1 cellular context compared by ENCODE assay signal in the genomic region with DNA sequence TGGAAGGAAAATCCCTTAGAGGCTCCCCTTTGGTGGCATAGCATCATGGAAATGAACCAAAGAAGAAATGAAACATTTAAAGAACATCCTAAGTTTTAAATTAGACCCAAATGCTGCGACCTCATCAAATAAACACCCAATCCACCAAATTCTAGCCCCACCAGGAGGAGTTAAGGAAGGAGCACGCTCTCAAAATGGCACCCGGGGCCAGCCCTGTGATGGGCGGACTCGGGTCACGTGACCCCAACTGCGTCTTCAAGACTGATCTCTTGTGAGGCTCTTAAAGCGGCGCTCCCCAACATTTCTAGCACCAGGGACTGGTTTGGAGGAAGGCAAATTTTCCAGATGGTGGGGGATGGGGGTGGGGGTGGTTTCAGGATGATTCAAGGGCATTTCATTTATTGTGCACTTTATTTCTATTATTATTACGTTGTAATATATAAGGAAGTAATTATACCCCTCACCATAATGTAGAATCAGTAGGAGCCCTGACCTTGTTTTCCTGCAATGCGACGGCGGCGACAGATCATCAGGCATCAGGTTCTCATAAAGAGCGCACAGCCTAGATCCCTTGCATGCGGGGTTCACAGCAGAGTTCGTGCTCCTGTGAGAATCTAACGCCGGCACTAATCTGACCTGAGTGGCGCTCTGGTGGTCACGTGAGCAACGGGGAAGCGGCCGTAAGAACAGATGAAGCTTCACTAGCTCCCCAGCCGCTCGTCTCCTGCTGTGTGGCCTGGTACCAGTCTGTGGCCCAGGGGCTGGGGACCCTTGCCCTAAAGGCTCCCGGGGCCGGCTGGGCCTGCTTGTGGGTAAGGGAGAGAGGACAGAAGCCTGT.
TF ChIP-seq lines count a peak whose summit lies in the region.

No MANE protein-coding gene starts in this region.

TF ChIP-seq in K562, 482 proteins besides CTCF, POLR2A, EP300 and RAD21 (continued from another document):
- TF ChIP-seq, protein P1, sequence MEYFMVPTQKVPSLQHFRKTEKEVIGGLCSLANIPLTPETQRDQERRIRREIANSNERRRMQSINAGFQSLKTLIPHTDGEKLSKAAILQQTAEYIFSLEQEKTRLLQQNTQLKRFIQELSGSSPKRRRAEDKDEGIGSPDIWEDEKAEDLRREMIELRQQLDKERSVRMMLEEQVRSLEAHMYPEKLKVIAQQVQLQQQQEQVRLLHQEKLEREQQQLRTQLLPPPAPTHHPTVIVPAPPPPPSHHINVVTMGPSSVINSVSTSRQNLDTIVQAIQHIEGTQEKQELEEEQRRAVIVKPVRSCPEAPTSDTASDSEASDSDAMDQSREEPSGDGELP (CRISPR knock-in tag; IDR thresholded peaks at IDR 0.05; ENCODE audit: borderline replicate concordance), result peak; percentile 29; the same call in 1 of the 2 replicates
- TF ChIP-seq JUND (IDR thresholded peaks at IDR 0.05; ENCODE audit: borderline replicate concordance, low read depth, low read length) (no peak), JUND (tag; IDR thresholded peaks at IDR 0.05; ENCODE audit: borderline replicate concordance, low read depth, low read length) (no peak), CHD1 (IDR thresholded peaks at IDR 0.05; ENCODE audit: low read length) (peak; percentile 47)
- TF ChIP-seq, protein P2, sequence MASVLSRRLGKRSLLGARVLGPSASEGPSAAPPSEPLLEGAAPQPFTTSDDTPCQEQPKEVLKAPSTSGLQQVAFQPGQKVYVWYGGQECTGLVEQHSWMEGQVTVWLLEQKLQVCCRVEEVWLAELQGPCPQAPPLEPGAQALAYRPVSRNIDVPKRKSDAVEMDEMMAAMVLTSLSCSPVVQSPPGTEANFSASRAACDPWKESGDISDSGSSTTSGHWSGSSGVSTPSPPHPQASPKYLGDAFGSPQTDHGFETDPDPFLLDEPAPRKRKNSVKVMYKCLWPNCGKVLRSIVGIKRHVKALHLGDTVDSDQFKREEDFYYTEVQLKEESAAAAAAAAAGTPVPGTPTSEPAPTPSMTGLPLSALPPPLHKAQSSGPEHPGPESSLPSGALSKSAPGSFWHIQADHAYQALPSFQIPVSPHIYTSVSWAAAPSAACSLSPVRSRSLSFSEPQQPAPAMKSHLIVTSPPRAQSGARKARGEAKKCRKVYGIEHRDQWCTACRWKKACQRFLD (CRISPR knock-in tag; IDR thresholded peaks at IDR 0.05), result peak; percentile 55; the same call in 1 of the 2 replicates
